ENCODE assay signal across 16 cellular contexts in the genomic region with DNA sequence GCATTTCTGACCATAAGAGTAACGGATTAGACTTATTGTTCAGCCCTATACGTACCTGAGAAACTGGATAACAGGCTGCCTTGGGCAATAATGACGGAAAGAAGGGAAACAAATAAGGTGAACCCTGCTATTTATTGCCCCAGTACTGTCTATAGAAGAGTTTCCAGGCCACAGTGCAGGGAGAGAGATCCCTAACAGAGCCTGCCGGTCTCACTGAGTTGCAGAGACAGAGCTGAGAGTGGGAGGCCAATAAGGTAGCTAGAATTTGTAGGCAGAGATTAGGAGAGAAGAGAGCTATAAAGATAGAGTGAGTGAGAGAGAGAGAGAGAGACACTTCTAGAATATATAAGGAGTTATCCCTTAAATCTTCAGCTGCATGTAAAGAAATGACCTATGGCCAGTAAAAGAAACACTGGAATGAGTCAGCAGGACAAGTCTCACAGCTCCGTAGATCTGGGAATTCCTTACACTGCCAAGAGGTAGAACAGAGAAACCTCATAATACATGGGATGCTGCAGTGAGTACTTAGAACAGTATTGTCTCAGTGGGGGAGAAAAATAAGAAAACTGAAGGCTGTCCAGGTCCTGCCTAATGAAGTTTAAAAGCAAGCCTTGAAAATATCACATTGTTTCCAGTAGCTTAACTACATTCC. TPM values are rescaled to one million over a fixed set of nuclear protein-coding genes. Genes with fewer than 3 reads are reported as not detected.
DNase-seq lines count a peak whose midpoint lies in the region; ATAC-seq and TF ChIP-seq lines count a peak whose summit lies in the region.
"Had no signal": no experiment of that assay in that cellular context is flagged by ENCODE, and none has a peak within 500 bp of the region (broad histone marks: within the 10 kb centered on the region; RNA-seq: fewer than 3 reads in every experiment).

No MANE protein-coding gene starts in this region.

- H3K27me3 Mint-ChIP-seq in Calu3 (ENCODE audit: unreplicated experiment): no peaks in the 10 kb centered on the region
- no peaks in the 10 kb centered on the region for H3K27me3 Mint-ChIP-seq in activated CD4-positive, alpha-beta T cell treated with anti-CD3 and anti-CD28 coated beads for 36 hours
- H3K27me3 Mint-ChIP-seq: activated B cell treated with CpG ODN at 0.5 μM for 24 hours had no signal

- H3K9me2 ChIP-seq in PC-3 (replicated peaks; ENCODE audit: low read length): no peaks in the 10 kb centered on the region

- TF ChIP-seq CTCF in Calu3 (IDR thresholded peaks at IDR 0.05; ENCODE audit: unreplicated experiment) (no peak), PC-3 (conservative IDR thresholded peaks at IDR 0.05; ENCODE audit: low read depth, low read length) (no peak), testis (IDR thresholded peaks at IDR 0.05) (no peak)

- intact Hi-C loops in Calu3 (cut with micrococcal nuclease; ENCODE audit: unreplicated experiment) (loop anchor here (5.0 kb wide), 1 partner anchor 87 kb away; the partner anchor contains the start of gene DCBLD2), PC-3 (cut with micrococcal nuclease) (loop anchor here (10.0 kb wide), 1 partner anchor 360 kb away; no protein-coding TSS in a partner anchor), testis (cut with DNase I; ENCODE audit: low total_unique reads) (loop anchor here (5.0 to 10.0 kb wide), 3 partner anchors 182 to 880 kb away; partner anchors contain the start of gene CPOX)
- intact Hi-C loops in activated CD4-positive, alpha-beta T cell treated with anti-CD3 and anti-CD28 coated beads for 36 hours (cut with DNase I, micrococcal nuclease): loop anchor here (5.0 to 10.0 kb wide), 5 partner anchors 282 to 992 kb away; no protein-coding TSS in a partner anchor

- peaks cover 84% of the 10 kb centered on the region for H3K36me3 ChIP-seq in PC-3 (ENCODE audit: low read depth, low read length)
- H3K36me3 ChIP-seq in mesodermal cell (ENCODE audit: control insufficient read depth, insufficient read depth, low read length): peaks cover 65% of the 10 kb centered on the region
- no peaks in the 10 kb centered on the region for H3K36me3 ChIP-seq in testis (ENCODE audit: low read depth, missing control alignments)

- H3K36me3 Mint-ChIP-seq in Calu3 (ENCODE audit: insufficient read depth, unreplicated experiment): peaks cover 61% of the 10 kb centered on the region
- no peaks in the 10 kb centered on the region for H3K36me3 Mint-ChIP-seq in activated CD4-positive, alpha-beta T cell treated with anti-CD3 and anti-CD28 coated beads for 36 hours (ENCODE audit: low read depth)
- H3K36me3 Mint-ChIP-seq: activated naive CD4-positive, alpha-beta T cell treated with anti-CD3 and anti-CD28 coated beads, Interleukin-2, amount 50 U/mL, for 72 hours; natural killer cell had no signal

- H2AFZ ChIP-seq in PC-3 (ENCODE audit: low read length): no peak overlapping the region

- 93 to 96% methylated on average over 4 of the region's 5 CpGs for WGBS in mesodermal cell (ENCODE audit: insufficient coverage in 2 of 2), 2 experiments
- 71 to 75% methylated on average over 5 of the region's 5 CpGs for WGBS in testis, 2 donors

- H3K9ac ChIP-seq in PC-3 (ENCODE audit: low read length): 0 out of 2 replicates have a peak overlapping the region, but pooled peaks have one; percentile 1

- H3K4me3 ChIP-seq in PC-3 (ENCODE audit: low read length) (0 out of 2 replicates have a peak overlapping the region, but pooled peaks have one; percentile 1), mesodermal cell (ENCODE audit: extremely low read depth, insufficient read depth, low read length, poor library complexity, severe bottlenecking) (no peak overlapping the region), testis (no peak overlapping the region)

- peak overlapping the region; percentile 32 for H3K4me2 ChIP-seq in PC-3 (ENCODE audit: low read length)

- ATAC-seq in PC-3 (peak; percentile 84), GM21737 (IDR thresholded peaks at IDR 0.05; ENCODE audit: unreplicated experiment) (no peak)
- ATAC-seq in activated CD4-positive, alpha-beta T cell treated with anti-CD3 and anti-CD28 coated beads for 36 hours: no peak
- ATAC-seq: activated naive CD4-positive, alpha-beta T cell treated with anti-CD3 and anti-CD28 coated beads, Interleukin-2, amount 50 U/mL, for 72 hours; left colon; natural killer cell had no signal

- TF ChIP-seq POLR2A in testis (IDR thresholded peaks at IDR 0.05): no peak

- H3F3A ChIP-seq in PC-3 (ENCODE audit: low read length, unreplicated experiment): peaks cover 27% of the 10 kb centered on the region

- no peak for DNase-seq in Calu3
- DNase-seq in PC-3: peak; percentile 78
- DNase-seq in dedifferentiated amniotic fluid mesenchymal stem cell (ENCODE audit: extremely low spot score): peak; percentile 35
- DNase-seq in activated CD4-positive, alpha-beta T cell treated with anti-CD3 and anti-CD28 coated beads for 36 hours: no peak
- DNase-seq in RPMI8226: no peak
- DNase-seq in testis: no peak
- DNase-seq: activated B cell treated with CpG ODN at 0.5 μM for 24 hours; C1 segment of cervical spinal cord; left colon; natural killer cell; NK-92 treated with Interleukin-12 subunit alpha and Interleukin-12 subunit beta, amount 100 ng/mL, for 24 hours; retina; stimulated activated naive CD4-positive, alpha-beta T cell had no signal

- peak overlapping the region; percentile 75 for H3K27ac Mint-ChIP-seq in Calu3 (ENCODE audit: unreplicated experiment)
- no peak overlapping the region for H3K27ac Mint-ChIP-seq in activated CD4-positive, alpha-beta T cell treated with anti-CD3 and anti-CD28 coated beads for 36 hours
- H3K27ac Mint-ChIP-seq: activated B cell treated with CpG ODN at 0.5 μM for 24 hours; activated naive CD4-positive, alpha-beta T cell treated with anti-CD3 and anti-CD28 coated beads, Interleukin-2, amount 50 U/mL, for 72 hours; natural killer cell had no signal

- H3K27me3 ChIP-seq in PC-3 (ENCODE audit: low read length) (no peaks in the 10 kb centered on the region), testis (no peaks in the 10 kb centered on the region)

- CTCF ChIA-PET in Calu3 (lab: Charles Lee) (interaction anchor here (0.5 to 1.2 kb wide), 6 partner anchors 170 to 940 kb away, joined by 3 to 6 read pairs (median 4); no protein-coding TSS in a partner anchor), PC-3 (lab: Charles Lee) (interaction anchor here (0.6 to 1.3 kb wide), 3 partner anchors 100 to 302 kb away, joined by 3 to 4 read pairs (median 4); no protein-coding TSS in a partner anchor)
- CTCF ChIA-PET in activated CD4-positive, alpha-beta T cell treated with anti-CD3 and anti-CD28 coated beads for 36 hours (lab: Charles Lee): interaction anchor here (0.5 to 4.6 kb wide), 11 partner anchors 99 to 970 kb away, joined by 3 to 34 read pairs (median 3); no protein-coding TSS in a partner anchor

- peak overlapping the region; percentile 3 for H3K4me3 Mint-ChIP-seq in Calu3 (ENCODE audit: low read depth, unreplicated experiment)
- H3K4me3 Mint-ChIP-seq in activated CD4-positive, alpha-beta T cell treated with anti-CD3 and anti-CD28 coated beads for 36 hours: no peak overlapping the region
- H3K4me3 Mint-ChIP-seq: activated B cell treated with CpG ODN at 0.5 μM for 24 hours, natural killer cell had no signal

- 0 out of 2 replicates have a peak, but pooled peaks cover 18% of the 10 kb centered on the region for H3K79me2 ChIP-seq in PC-3 (ENCODE audit: low read length)

- H3K4me1 Mint-ChIP-seq in Calu3 (ENCODE audit: low read depth, unreplicated experiment): peaks cover 23% of the 10 kb centered on the region
- H3K4me1 Mint-ChIP-seq in activated CD4-positive, alpha-beta T cell treated with anti-CD3 and anti-CD28 coated beads for 36 hours: no peaks in the 10 kb centered on the region
- H3K4me1 Mint-ChIP-seq: activated B cell treated with CpG ODN at 0.5 μM for 24 hours, natural killer cell had no signal

- BruUV-seq in Calu3 (replicated peaks; lab: Mats Ljungman, UMichigan) (no TSS peak), PC-3 (replicated peaks; lab: Mats Ljungman, UMichigan) (no TSS peak)

- POLR2A ChIA-PET in PC-3 (lab: Charles Lee; ENCODE audit: unreplicated experiment): interaction anchor here (0.6 kb wide), 1 partner anchor 163 kb away, joined by 9 read pairs; no protein-coding TSS in a partner anchor
- POLR2A ChIA-PET in activated CD4-positive, alpha-beta T cell treated with anti-CD3 and anti-CD28 coated beads for 36 hours (lab: Charles Lee): no interaction called here

- H3K4me1 ChIP-seq in PC-3 (ENCODE audit: insufficient read depth, low read length) (peaks cover 31% of the 10 kb centered on the region), mesodermal cell (ENCODE audit: control insufficient read depth, insufficient read depth, low read length, poor library complexity, severe bottlenecking) (no peaks in the 10 kb centered on the region), testis (no peaks in the 10 kb centered on the region)

- H3K9me3 ChIP-seq in PC-3 (ENCODE audit: low read length) (no peaks in the 10 kb centered on the region), mesodermal cell (ENCODE audit: control insufficient read depth, low read length) (no peaks in the 10 kb centered on the region), testis (no peaks in the 10 kb centered on the region)

- H4K20me1 ChIP-seq in PC-3 (ENCODE audit: low read length): peaks cover 3% of the 10 kb centered on the region; the same call in 1 of the 2 replicates

- H3K27ac ChIP-seq in PC-3 (ENCODE audit: low read length) (peak overlapping the region; percentile 47), mesodermal cell (ENCODE audit: low read depth, low read length, severe bottlenecking) (peak overlapping the region; percentile 81), testis (no peak overlapping the region)

- no peaks in the 10 kb centered on the region for H3K9me3 Mint-ChIP-seq in Calu3 (ENCODE audit: low read depth, unreplicated experiment)
- no peaks in the 10 kb centered on the region for H3K9me3 Mint-ChIP-seq in activated CD4-positive, alpha-beta T cell treated with anti-CD3 and anti-CD28 coated beads for 36 hours (ENCODE audit: low read depth)
- H3K9me3 Mint-ChIP-seq: activated B cell treated with CpG ODN at 0.5 μM for 24 hours; activated naive CD4-positive, alpha-beta T cell treated with anti-CD3 and anti-CD28 coated beads, Interleukin-2, amount 50 U/mL, for 72 hours; natural killer cell had no signal

RNA-seq across cellular contexts. Expression of gene ST3GAL6, which starts 51.8 kb away (rescaled TPM):
- total RNA-seq in Calu3 (2022) (1.7 and 3.2 TPM in 2 replicates), PC-3 (2014; rRNA removed) (7.3 and 11.5 TPM in 2 replicates), testis (10 to 100 TPM in 1 of 2 donors, 1 to 10 TPM in 1; 3.7 to 23.4 TPM)
- polyA plus RNA-seq in mesodermal cell (2013, experiment 1 of 2): 50.5 TPM
- 55.3 TPM for polyA plus RNA-seq in mesodermal cell (2013, experiment 2 of 2)
- not detected for total RNA-seq in activated CD4-positive, alpha-beta T cell treated with anti-CD3 and anti-CD28 coated beads for 36 hours
- polyA plus RNA-seq in testis (ENCODE audit: insufficient read depth, low read depth, low replicate concordance): 2.1 TPM
- total RNA-seq: activated B cell treated with CpG ODN at 0.5 μM for 24 hours had no signal

Comparison
In these comparisons a context has a peak if more than half of its experiments do, and no peak if none do; other contexts are left out.
1. DNase-seq: peak in PC-3 (single experiment) and dedifferentiated amniotic fluid mesenchymal stem cell (single experiment); none in Calu3 (single experiment), activated CD4-positive, alpha-beta T cell treated with anti-CD3 and anti-CD28 coated beads for 36 hours (single experiment), RPMI8226 (single experiment) and testis (single experiment).
2. H3K27ac ChIP-seq: peak in PC-3 (single experiment) and mesodermal cell (single experiment); none in testis (0 of 2).